In the genomic region with DNA sequence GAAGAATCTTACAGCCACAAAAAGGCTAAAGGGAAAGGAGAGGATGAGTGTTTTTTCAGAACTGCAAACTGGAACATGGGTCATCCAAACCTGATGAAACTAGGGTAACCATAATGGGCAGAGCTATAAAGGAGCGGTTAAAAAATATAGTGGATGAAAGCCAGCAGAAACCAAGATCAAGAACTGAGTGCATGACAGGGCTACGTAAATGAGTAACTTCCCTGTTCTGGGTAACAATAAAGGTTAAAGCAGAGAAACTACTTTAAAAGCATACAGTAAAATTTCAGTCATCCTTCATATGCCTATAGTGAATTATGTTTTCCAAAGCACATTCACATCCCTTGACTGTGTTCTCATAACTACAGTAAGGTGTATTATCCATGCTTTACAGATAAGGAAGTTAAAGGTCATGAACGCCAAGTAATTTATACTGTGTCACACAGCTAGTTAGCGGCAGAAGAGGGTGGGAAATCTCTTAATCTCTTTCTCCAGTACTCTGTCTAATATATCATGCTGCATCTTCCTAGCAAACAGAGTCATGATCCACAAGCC, we compare ENCODE assay signal across 30 cellular contexts. TPM values are rescaled to one million over a fixed set of nuclear protein-coding genes. Genes with fewer than 3 reads are reported as not detected.
"Had no signal": no experiment of that assay in that cellular context is flagged by ENCODE, and none has a peak within 500 bp of the region (broad histone marks: within the 10 kb centered on the region; RNA-seq: fewer than 3 reads in every experiment).

No MANE protein-coding gene starts in this region.

- H3K36me3 ChIP-seq: brain microvascular endothelial cell, esophagus squamous epithelium, gastroesophageal sphincter, WERI-Rb-1 had no signal

- H3K9me3 ChIP-seq: esophagus squamous epithelium, gastroesophageal sphincter had no signal

- H3K4me3 Mint-ChIP-seq: activated B cell treated with CpG ODN at 0.5 μM for 24 hours; activated CD8-positive, alpha-beta T cell treated with anti-CD3 and anti-CD28 coated beads for 36 hours; activated naive CD8-positive, alpha-beta T cell; activated T-cell treated with anti-CD3 and anti-CD28 coated beads, Interleukin-2, amount 50 U/mL, for 4 hours; activated T-helper 17 cell treated with anti-CD3 and anti-CD28 coated beads, Interleukin-2, amount 50 U/mL, for 72 hours; central memory CD8-positive, alpha-beta T cell; dendritic cell treated with granulocyte-macrophage colony-stimulating factor and Interleukin-4, amounts not matched to agents 40 ng/mL and 50 ng/mL, for 4 days; T-helper 17 cell; T-helper 2 cell treated with Interferon-gamma antibody and Interleukin-4, amounts not matched to agents 5 μg/mL and 100 μg/mL, for 36 hours had no signal

- H3K4me1 ChIP-seq: esophagus squamous epithelium, gastroesophageal sphincter had no signal

- H3K36me3 Mint-ChIP-seq: activated naive CD8-positive, alpha-beta T cell had no signal

- H3K4me3 ChIP-seq: coronary artery, dorsolateral prefrontal cortex, esophagus squamous epithelium, gastroesophageal sphincter had no signal

- H3K27ac ChIP-seq: brain microvascular endothelial cell, coronary artery, dorsolateral prefrontal cortex, esophagus squamous epithelium, gastroesophageal sphincter, WERI-Rb-1 had no signal

- H3K27me3 Mint-ChIP-seq: activated B cell treated with CpG ODN at 0.5 μM for 24 hours; activated CD8-positive, alpha-beta T cell treated with anti-CD3 and anti-CD28 coated beads for 36 hours; activated naive CD8-positive, alpha-beta T cell; activated T-helper 17 cell treated with anti-CD3 and anti-CD28 coated beads, Interleukin-2, amount 50 U/mL, for 72 hours; central memory CD8-positive, alpha-beta T cell; dendritic cell treated with granulocyte-macrophage colony-stimulating factor and Interleukin-4, amounts not matched to agents 40 ng/mL and 50 ng/mL, for 4 days; T-helper 17 cell had no signal

- H3K27me3 ChIP-seq: brain microvascular endothelial cell, dorsolateral prefrontal cortex, esophagus squamous epithelium, gastroesophageal sphincter had no signal

- H3K27ac Mint-ChIP-seq: activated B cell treated with CpG ODN at 0.5 μM for 24 hours; activated CD8-positive, alpha-beta T cell treated with anti-CD3 and anti-CD28 coated beads for 36 hours; activated naive CD8-positive, alpha-beta T cell; activated T-helper 17 cell treated with anti-CD3 and anti-CD28 coated beads, Interleukin-2, amount 50 U/mL, for 72 hours; dendritic cell treated with granulocyte-macrophage colony-stimulating factor and Interleukin-4, amounts not matched to agents 40 ng/mL and 50 ng/mL, for 4 days; T-helper 17 cell; T-helper 2 cell treated with Interferon-gamma antibody and Interleukin-4, amounts not matched to agents 5 μg/mL and 100 μg/mL, for 36 hours had no signal

- H3K4me1 Mint-ChIP-seq: activated B cell treated with CpG ODN at 0.5 μM for 24 hours; activated T-helper 17 cell treated with anti-CD3 and anti-CD28 coated beads, Interleukin-2, amount 50 U/mL, for 72 hours; central memory CD8-positive, alpha-beta T cell; T-helper 17 cell had no signal

- DNase-seq: activated B cell treated with CpG ODN at 0.5 μM for 24 hours; activated CD4-positive, alpha-beta T cell treated with anti-CD3 and anti-CD28 coated beads for 48 hours; activated CD4-positive, alpha-beta T cell treated with anti-CD3 and anti-CD28 coated beads, Interleukin-2, amount 50 U/mL, for 1 hour; activated CD4-positive, alpha-beta T cell treated with anti-CD3 and anti-CD28 coated beads, Interleukin-2, amount 50 U/mL, for 48 hours; activated CD8-positive, alpha-beta memory T cell treated with anti-CD3 and anti-CD28 coated beads for 24 hours; activated CD8-positive, alpha-beta T cell treated with anti-CD3 and anti-CD28 coated beads for 36 hours; activated effector memory CD4-positive, alpha-beta T cell treated with Interleukin-2 at 50 U/mL for 16 hours; activated gamma-delta T cell treated with Interleukin-2 at 50 U/mL for 16 hours; activated naive CD4-positive, alpha-beta T cell treated with anti-CD3 and anti-CD28 coated beads, Interleukin-2, amount 50 U/mL, for 16 hours; activated naive CD4-positive, alpha-beta T cell treated with Interleukin-2 at 50 U/mL for 16 hours; activated T-cell treated with anti-CD3 and anti-CD28 coated beads, Interleukin-2, amount 50 U/mL, for 4 hours; amniotic stem cell; anterior cingulate cortex; brain microvascular endothelial cell; dorsolateral prefrontal cortex; effector memory CD4-positive, alpha-beta T cell; esophagus squamous epithelium; foreskin melanocyte; T-helper 1 cell; T-helper 17 cell; T1000; WERI-Rb-1 had no signal

- H3K9me3 Mint-ChIP-seq: activated T-helper 17 cell treated with anti-CD3 and anti-CD28 coated beads, Interleukin-2, amount 50 U/mL, for 72 hours; T-helper 2 cell treated with Interferon-gamma antibody and Interleukin-4, amounts not matched to agents 5 μg/mL and 100 μg/mL, for 36 hours had no signal

- ATAC-seq: activated CD4-positive, CD25-positive, alpha-beta regulatory T cell treated with anti-CD3 and anti-CD28 coated beads, Interleukin-2, amount 50 U/mL, for 24 hours; activated CD8-positive, alpha-beta T cell treated with anti-CD3 and anti-CD28 coated beads for 36 hours; activated T-cell treated with anti-CD3 and anti-CD28 coated beads, Interleukin-2, amount 50 U/mL, for 4 hours; activated T-helper 17 cell treated with anti-CD3 and anti-CD28 coated beads, Interleukin-2, amount 50 U/mL, for 72 hours; gastroesophageal sphincter; T-helper 17 cell had no signal

RNA-seq across cellular contexts. Expression of a gene that starts 48.4 kb away (rescaled TPM):
- total RNA-seq: activated B cell treated with CpG ODN at 0.5 μM for 24 hours; activated CD8-positive, alpha-beta T cell treated with anti-CD3 and anti-CD28 coated beads for 36 hours; activated T-helper 17 cell treated with anti-CD3 and anti-CD28 coated beads, Interleukin-2, amount 50 U/mL, for 72 hours; T-helper 17 cell had no signal
